22 cellular contexts compared by ENCODE assay signal in the genomic region with DNA sequence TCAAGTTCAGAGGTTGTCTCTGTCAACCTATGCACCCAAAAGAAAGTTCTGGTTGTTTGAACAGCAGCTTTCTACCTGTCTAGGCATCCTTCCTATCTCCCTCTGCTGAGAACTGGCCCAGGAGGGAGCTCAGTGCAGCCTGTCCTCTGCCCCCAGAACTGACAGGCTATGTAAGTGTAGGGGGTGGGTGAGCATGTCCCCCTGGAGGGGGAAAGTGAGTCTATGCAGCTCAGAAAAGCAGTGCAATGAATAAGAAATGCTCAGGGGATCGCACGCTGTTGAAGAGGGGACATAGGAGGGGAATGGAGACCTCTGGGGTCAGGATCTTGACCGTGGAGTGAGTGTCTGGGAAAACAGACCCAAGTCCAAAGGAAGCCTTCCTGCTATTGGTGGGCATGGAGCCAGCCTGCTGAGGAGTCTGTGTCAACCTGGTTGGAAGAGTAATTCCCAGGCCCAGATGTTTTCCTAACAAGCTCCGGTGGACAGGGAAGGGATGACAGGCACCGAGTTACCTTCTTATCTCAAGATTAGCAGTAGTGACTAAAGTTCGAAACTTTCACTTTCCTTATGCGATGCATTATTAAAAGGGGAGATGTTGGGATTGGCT. TPM values are rescaled to one million over a fixed set of nuclear protein-coding genes. Genes with fewer than 3 reads are reported as not detected.
DNase-seq lines count a peak whose midpoint lies in the region; ATAC-seq and TF ChIP-seq lines count a peak whose summit lies in the region.
"Had no signal": no experiment of that assay in that cellular context is flagged by ENCODE, and none has a peak within 500 bp of the region (broad histone marks: within the 10 kb centered on the region; RNA-seq: fewer than 3 reads in every experiment).

No MANE protein-coding gene starts in this region.

- POLR2A ChIA-PET in CD8-positive, alpha-beta T cell (lab: Charles Lee), result interaction anchor here (0.6 kb wide), 1 partner anchor 24 kb away, joined by 6 read pairs; no protein-coding TSS in a partner anchor

- DNase-seq in Right ventricle myocardium superior (no peak), left cardiac atrium (no peak), amniotic epithelial cell (ENCODE audit: low read depth) (peak; percentile 57), mesenteric fat pad (ENCODE audit: low spot score) (peak; percentile 64), upper lobe of right lung (peak; percentile 32), HPDE6-E6E7 (ENCODE audit: extremely low spot score) (no peak)
- no peak for DNase-seq in CD8-positive, alpha-beta T cell
- DNase-seq: activated CD8-positive, alpha-beta memory T cell treated with anti-CD3 and anti-CD28 coated beads for 24 hours; activated naive CD4-positive, alpha-beta T cell treated with anti-CD3 and anti-CD28 coated beads, Interleukin-2, amount 10 ng/mL, durations not matched to agents 7 days and 5 days; activated T-cell treated with anti-CD3 and anti-CD28 coated beads, Interleukin-2, amount 50 U/mL, for 24 hours; foreskin keratinocyte; GM23248; KG1; NCI-H2171; NCI-H524 treated with DMSO at 0.1 percent for 48 hours; stimulated activated naive CD8-positive, alpha-beta T cell treated with anti-CD3 and anti-CD28 coated beads, Interleukin-15, amount 100 ng/mL, for 72 hours; SW 1271 had no signal

- H3K9me3 ChIP-seq in upper lobe of right lung, result no peaks in the 10 kb centered on the region
- no peaks in the 10 kb centered on the region for H3K9me3 ChIP-seq in CD8-positive, alpha-beta T cell (ENCODE audit: low read length)
- H3K9me3 ChIP-seq: ascending aorta, tibial nerve had no signal

- no peaks in the 10 kb centered on the region for H3K9me3 Mint-ChIP-seq in CD8-positive, alpha-beta T cell
- H3K9me3 Mint-ChIP-seq: activated naive CD4-positive, alpha-beta T cell treated with anti-CD3 and anti-CD28 coated beads, Interleukin-2, amount 10 ng/mL, durations not matched to agents 7 days and 5 days; activated T-cell treated with anti-CD3 and anti-CD28 coated beads, Interleukin-2, amount 50 U/mL, for 24 hours; stimulated activated naive CD8-positive, alpha-beta T cell treated with anti-CD3 and anti-CD28 coated beads, Interleukin-15, amount 100 ng/mL, for 72 hours had no signal

- peaks cover 5% of the 10 kb centered on the region for H3K36me3 ChIP-seq in upper lobe of right lung
- no peaks in the 10 kb centered on the region for H3K36me3 ChIP-seq in CD8-positive, alpha-beta T cell (ENCODE audit: insufficient read depth, low read length)

- CTCF ChIA-PET in CD8-positive, alpha-beta T cell (lab: Charles Lee), result no interaction called here

- peaks cover 4% of the 10 kb centered on the region for H3K4me1 ChIP-seq in upper lobe of right lung
- H3K4me1 ChIP-seq in CD8-positive, alpha-beta T cell (ENCODE audit: insufficient read depth, low read length), result no peaks in the 10 kb centered on the region
- H3K4me1 ChIP-seq: ascending aorta, foreskin keratinocyte had no signal

- H3K4me3 Mint-ChIP-seq in CD8-positive, alpha-beta T cell, result no peak overlapping the region
- H3K4me3 Mint-ChIP-seq: activated naive CD4-positive, alpha-beta T cell treated with anti-CD3 and anti-CD28 coated beads, Interleukin-2, amount 10 ng/mL, durations not matched to agents 7 days and 5 days; activated T-cell treated with anti-CD3 and anti-CD28 coated beads, Interleukin-2, amount 50 U/mL, for 24 hours; stimulated activated naive CD8-positive, alpha-beta T cell treated with anti-CD3 and anti-CD28 coated beads, Interleukin-15, amount 100 ng/mL, for 72 hours had no signal

- no peak overlapping the region for H3K27ac Mint-ChIP-seq in CD8-positive, alpha-beta T cell
- H3K27ac Mint-ChIP-seq: activated naive CD4-positive, alpha-beta T cell treated with anti-CD3 and anti-CD28 coated beads, Interleukin-2, amount 10 ng/mL, durations not matched to agents 7 days and 5 days; activated T-cell treated with anti-CD3 and anti-CD28 coated beads, Interleukin-2, amount 50 U/mL, for 24 hours had no signal

- no peaks in the 10 kb centered on the region for H3K36me3 Mint-ChIP-seq in CD8-positive, alpha-beta T cell
- H3K36me3 Mint-ChIP-seq: activated naive CD4-positive, alpha-beta T cell treated with anti-CD3 and anti-CD28 coated beads, Interleukin-2, amount 10 ng/mL, durations not matched to agents 7 days and 5 days had no signal

- H3K27me3 ChIP-seq in upper lobe of right lung, result no peaks in the 10 kb centered on the region
- H3K27me3 ChIP-seq in CD8-positive, alpha-beta T cell (ENCODE audit: insufficient read depth, low read length), result no peaks in the 10 kb centered on the region
- H3K27me3 ChIP-seq: ascending aorta, BLaER1, foreskin keratinocyte, tibial nerve had no signal

- no peak overlapping the region for H3K4me3 ChIP-seq in upper lobe of right lung
- H3K4me3 ChIP-seq in CD8-positive, alpha-beta T cell (ENCODE audit: low read depth, low read length), result no peak overlapping the region
- H3K4me3 ChIP-seq: ascending aorta, BLaER1, GM23248, lung, tibial nerve had no signal

- peaks cover 3% of the 10 kb centered on the region for H3K4me1 Mint-ChIP-seq in CD8-positive, alpha-beta T cell (ENCODE audit: low read depth)

- no peak for TF ChIP-seq CTCF in upper lobe of right lung (IDR thresholded peaks at IDR 0.05)
- no peak for TF ChIP-seq CTCF in CD8-positive, alpha-beta T cell (IDR thresholded peaks at IDR 0.05)

- intact Hi-C loops in Right ventricle myocardium superior (cut with DNase I) (no loop called here), left cardiac atrium (cut with DNase I) (no loop called here), upper lobe of right lung (cut with DNase I) (no loop called here)
- intact Hi-C loops in CD8-positive, alpha-beta T cell (cut with DNase I, micrococcal nuclease), result no loop called here

- H3K27ac ChIP-seq in upper lobe of right lung, result no peak overlapping the region
- no peak overlapping the region for H3K27ac ChIP-seq in CD8-positive, alpha-beta T cell (ENCODE audit: low read depth, low read length)
- H3K27ac ChIP-seq: ascending aorta, BLaER1, foreskin keratinocyte, GM23248, tibial nerve had no signal

- peaks cover 27% of the 10 kb centered on the region for H3K27me3 Mint-ChIP-seq in CD8-positive, alpha-beta T cell (ENCODE audit: low read depth)

- peak; percentile 14 for ATAC-seq in Right ventricle myocardium superior (ENCODE audit: poor library complexity)
- ATAC-seq in left cardiac atrium, result no peak
- ATAC-seq in upper lobe of right lung, result no peak
- no peak for ATAC-seq in GM21619 (IDR thresholded peaks at IDR 0.05; ENCODE audit: unreplicated experiment)
- no peak for ATAC-seq in CD8-positive, alpha-beta T cell
- ATAC-seq: foreskin keratinocyte; stimulated activated naive CD8-positive, alpha-beta T cell treated with anti-CD3 and anti-CD28 coated beads, Interleukin-15, amount 100 ng/mL, for 72 hours had no signal

RNA-seq across cellular contexts. Expression of a gene that starts 26.1 kb away (rescaled TPM):
- total RNA-seq in Right ventricle myocardium superior (not detected), left cardiac atrium (under 1 TPM in 1 of 2 donors, not detected in 1; 0.47 TPM), mesenteric fat pad (0.55 TPM), upper lobe of right lung (2.4 TPM)
- total RNA-seq in CD8-positive, alpha-beta T cell, result not detected
- total RNA-seq: ascending aorta, GM23248 had no signal

Comparison
In these comparisons a context has a peak if more than half of its experiments do, and no peak if none do; other contexts are left out.
1. DNase-seq: peak in amniotic epithelial cell (single experiment), mesenteric fat pad (single experiment) and upper lobe of right lung (single experiment); none in Right ventricle myocardium superior (single experiment), left cardiac atrium (single experiment), CD8-positive, alpha-beta T cell (0 of 7) and HPDE6-E6E7 (single experiment).